8 cellular contexts compared by ENCODE assay signal in genomic region chr22:33919591-33920501, GRCh38. TPM values are rescaled to one million over a fixed set of nuclear protein-coding genes. Genes with fewer than 3 reads are reported as not detected.
DNase-seq lines count a peak whose midpoint lies in the region; ATAC-seq and TF ChIP-seq lines count a peak whose summit lies in the region.

Gene LARGE1 (minus strand): TSS chr22:33920476.

- no peak for TF ChIP-seq CTCF in SU-DHL-6 (IDR thresholded peaks at IDR 0.05; ENCODE audit: insufficient read depth, low read length, poor library complexity, severe bottlenecking)
- TF ChIP-seq CTCF in type B pancreatic cell (conservative IDR thresholded peaks at IDR 0.05) = no peak

- no peaks in the 10 kb centered on the region for H3K27me3 ChIP-seq in SU-DHL-6 (ENCODE audit: low read length)

- DNase-seq in DMS53 (lab: John Stamatoyannopoulos, UW) = peak; percentile 38
- no peak for DNase-seq in DMS53 treated with DMSO at 0.1 percent for 48 hours (lab: John Stamatoyannopoulos, UW; ENCODE audit: unreplicated experiment)
- DNase-seq in epithelial cell of prostate (ENCODE audit: low read depth, low spot score) = no peak
- no peak for DNase-seq in mucosa of gallbladder (ENCODE audit: low spot score)
- peak; percentile 73 for DNase-seq in type B pancreatic cell (ENCODE audit: extremely low spot score, unreplicated experiment)
- no peak for DNase-seq in NCI-H1436 treated with DMSO at 0.1 percent for 48 hours (lab: John Stamatoyannopoulos, UW)

- no peaks in the 10 kb centered on the region for H3K79me2 ChIP-seq in SU-DHL-6 (ENCODE audit: insufficient read depth, low read length)

- H3K9me2 ChIP-seq in SU-DHL-6 (replicated peaks; ENCODE audit: insufficient read depth, low read length) = no peaks in the 10 kb centered on the region

- no peaks in the 10 kb centered on the region for H4K20me1 ChIP-seq in SU-DHL-6 (ENCODE audit: low read depth, low read length)

- peak within 1 kb of the TSS; percentile 72 for H3K4me2 ChIP-seq in SU-DHL-6 (ENCODE audit: low read depth, low read length, poor library complexity, severe bottlenecking)

- peak within 1 kb of the TSS; percentile 84 for H2AFZ ChIP-seq in SU-DHL-6 (ENCODE audit: low read depth, low read length, severe bottlenecking)

- peak within 1 kb of the TSS; percentile 99 for H3K4me3 Mint-ChIP-seq in type B pancreatic cell

- peaks cover 9% of the 10 kb centered on the region for H3K27me3 Mint-ChIP-seq in type B pancreatic cell

- H3K9ac ChIP-seq in SU-DHL-6 (ENCODE audit: low read length) = peak within 1 kb of the TSS; percentile 50

- H3K27ac ChIP-seq in SU-DHL-6 (ENCODE audit: low read depth, low read length) = no peak within 1 kb of the TSS
- H3K27ac ChIP-seq in epithelial cell of prostate = peak within 1 kb of the TSS; percentile 32

- H3F3A ChIP-seq in SU-DHL-6 (ENCODE audit: insufficient read depth) = no peaks in the 10 kb centered on the region

- H3K36me3 ChIP-seq in SU-DHL-6 (ENCODE audit: low read length) = no peaks in the 10 kb centered on the region

- peaks cover 44% of the 10 kb centered on the region for H3K4me1 Mint-ChIP-seq in type B pancreatic cell (ENCODE audit: unreplicated experiment)

- peaks cover 10% of the 10 kb centered on the region for H3K36me3 Mint-ChIP-seq in type B pancreatic cell

- H3K9me3 ChIP-seq in SU-DHL-6 (ENCODE audit: insufficient read depth, low read length) = no peaks in the 10 kb centered on the region

- peak; percentile 20 for ATAC-seq in HG02885 (IDR thresholded peaks at IDR 0.05; ENCODE audit: poor library complexity, unreplicated experiment)

- no peaks in the 10 kb centered on the region for H3K9me3 Mint-ChIP-seq in type B pancreatic cell

- H3K27ac Mint-ChIP-seq in type B pancreatic cell = peak within 1 kb of the TSS; percentile 94

- peak within 1 kb of the TSS; percentile 53 for H3K4me3 ChIP-seq in SU-DHL-6 (ENCODE audit: insufficient read depth, low read length, poor library complexity, severe bottlenecking)

RNA-seq across cellular contexts. Expression of gene LARGE1, which starts in this region (rescaled TPM):
- total RNA-seq in mucosa of gallbladder (65.6 TPM), type B pancreatic cell (ENCODE audit: low replicate concordance) (62.4 and 96.6 TPM in 2 replicates)

Comparison
In these comparisons a context has a peak if more than half of its experiments do, and no peak if none do; other contexts are left out.
1. DNase-seq: peak in DMS53 (single experiment) and type B pancreatic cell (single experiment); none in DMS53 treated with DMSO at 0.1 percent for 48 hours (single experiment), epithelial cell of prostate (single experiment), mucosa of gallbladder (single experiment) and NCI-H1436 treated with DMSO at 0.1 percent for 48 hours (single experiment).